In the genomic region with DNA sequence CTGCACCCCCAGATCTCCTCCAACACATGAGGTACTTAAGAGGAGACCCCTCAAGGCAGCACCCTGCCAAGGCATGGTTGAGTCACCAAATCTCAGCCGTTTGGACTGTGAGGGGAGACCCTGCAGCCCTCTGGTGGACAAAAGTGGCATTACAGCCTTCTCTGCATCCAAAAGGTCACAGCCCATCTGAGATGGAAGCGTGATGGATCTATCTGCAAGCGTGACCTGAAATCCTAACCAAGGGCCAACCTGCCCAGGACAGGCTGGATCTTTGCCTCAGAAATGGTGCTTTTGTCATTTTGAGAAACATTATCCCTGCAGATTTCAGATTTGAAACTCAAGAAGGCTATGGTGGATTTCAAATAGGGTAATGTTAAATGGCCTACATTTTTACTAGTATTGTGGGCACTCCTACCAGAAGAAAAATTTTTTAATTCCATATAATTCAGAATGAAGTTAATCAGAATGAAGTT, we compare ENCODE assay signal across 8 cellular contexts. TPM values are rescaled to one million over a fixed set of nuclear protein-coding genes. Genes with fewer than 3 reads are reported as not detected.
DNase-seq lines count a peak whose midpoint lies in the region; ATAC-seq and TF ChIP-seq lines count a peak whose summit lies in the region.

No MANE protein-coding gene starts in this region.

- DNase-seq in BJ (ENCODE audit: low read depth) = no peak
- peak; percentile 88 for DNase-seq in NCI-H1694 (lab: John Stamatoyannopoulos, UW)
- DNase-seq in caudate nucleus (lab: John Stamatoyannopoulos, UW) = peak in 55 of 61 donors; percentile 13 to 91 (median 58)
- DNase-seq in kidney epithelial cell (ENCODE audit: low read depth) = peak; percentile 25
- DNase-seq in stimulated activated CD4-positive, alpha-beta T cell treated with anti-CD3 and anti-CD28 coated beads, Interleukin-2, amount 100 ng/mL, for 24 hours = peak; percentile 88 to 92

- H3K4me3 ChIP-seq in BJ (ENCODE audit: low read depth, low read length) (no peak overlapping the region), kidney epithelial cell (ENCODE audit: low read depth, low read length) (no peak overlapping the region)

- no peaks in the 10 kb centered on the region; the same call in 1 of the 2 replicates for H3K27me3 ChIP-seq in BJ (ENCODE audit: control insufficient read depth, insufficient read depth, low read length)
- peaks cover 5% of the 10 kb centered on the region for H3K27me3 ChIP-seq in kidney epithelial cell (ENCODE audit: control insufficient read depth, insufficient read depth, low read length)

- CTCF ChIA-PET in BJ (lab: Yijun Ruan, JAX) = interaction anchor here (0.8 to 3.0 kb wide), 16 partner anchors 9 to 341 kb away, joined by 3 to 39 read pairs (median 4); partner anchors contain the start of genes DHRS2 and DHRS4

- H3K27ac ChIP-seq in caudate nucleus (ENCODE audit: low read depth, low read length) = peak overlapping the region; percentile 27

- POLR2A ChIA-PET in BJ (lab: Charles Lee) = no interaction called here

- ATAC-seq in GM19397 (IDR thresholded peaks at IDR 0.05; ENCODE audit: unreplicated experiment) = peak; percentile 80
- peak; percentile 81 to 88 for ATAC-seq in activated CD4-positive, CD25-positive, alpha-beta regulatory T cell treated with anti-CD3 and anti-CD28 coated beads, Interleukin-2, amount 50 U/mL, for 24 hours
- no peak for ATAC-seq in GM18519 (IDR thresholded peaks at IDR 0.05; ENCODE audit: low FRiP score, unreplicated experiment)

- TF ChIP-seq CTCF in BJ (IDR thresholded peaks at IDR 0.05; ENCODE audit: insufficient read depth, low read depth, low read length) (peak; percentile 96), kidney epithelial cell (IDR thresholded peaks at IDR 0.05; ENCODE audit: insufficient read depth, low read length, poor library complexity, severe bottlenecking) (peak; percentile 97)

- no peaks in the 10 kb centered on the region for H3K36me3 ChIP-seq in BJ (ENCODE audit: control insufficient read depth, insufficient read depth, low read length)
- no peaks in the 10 kb centered on the region for H3K36me3 ChIP-seq in kidney epithelial cell (ENCODE audit: control insufficient read depth, insufficient read depth, low read length)

RNA-seq across cellular contexts. Expression of gene DHRS4, which starts 23.7 kb away (rescaled TPM):
- polyA plus RNA-seq in BJ (2011; rRNA removed) = 24.3 and 24.7 TPM in 2 replicates
- 4.2 and 5.2 TPM in 2 replicates for polyA minus RNA-seq in BJ (2011; rRNA and poly(A)+ RNA removed)
- total RNA-seq in kidney epithelial cell = 25.0 and 36.4 TPM in 2 replicates

RNA-seq across cellular contexts. Expression of gene DHRS4L2, which starts 58.9 kb away (rescaled TPM):
- 12.5 and 15.0 TPM in 2 replicates for polyA plus RNA-seq in BJ (2011; rRNA removed)
- polyA minus RNA-seq in BJ (2011; rRNA and poly(A)+ RNA removed) = 8.5 and 10.0 TPM in 2 replicates
- total RNA-seq in kidney epithelial cell = 6.4 and 16.7 TPM in 2 replicates
